In the genomic region with DNA sequence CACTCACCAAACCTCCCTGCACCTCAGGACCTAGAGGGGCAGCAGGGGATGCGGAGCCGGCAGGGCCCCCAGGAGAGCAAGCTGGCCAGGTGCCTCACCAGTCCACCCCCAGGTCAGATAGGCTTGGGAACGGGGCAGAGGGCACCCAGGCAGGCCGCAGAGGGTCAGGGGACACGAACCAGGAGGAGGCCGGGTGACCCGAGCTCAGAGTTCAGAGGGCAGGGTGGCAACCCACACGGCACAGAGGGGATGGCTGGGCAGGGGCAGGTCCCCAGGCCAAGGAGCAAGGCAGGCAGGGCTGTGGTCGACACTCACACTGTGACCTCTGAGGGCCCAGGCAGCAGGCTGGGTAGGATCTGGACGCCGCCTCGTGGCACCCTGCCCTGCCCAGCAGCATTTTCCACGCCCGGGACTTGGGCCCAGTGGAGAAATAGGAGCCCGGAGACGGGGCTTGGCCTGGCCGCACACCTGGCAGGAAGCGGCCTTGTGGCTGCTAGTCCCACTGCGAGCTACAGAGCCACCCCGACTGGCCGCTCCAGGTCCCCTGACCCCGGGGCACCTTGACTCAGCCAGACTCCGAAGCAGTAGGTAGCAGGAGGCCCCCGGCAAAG, we compare ENCODE assay signal across 19 cellular contexts. TPM values are rescaled to one million over a fixed set of nuclear protein-coding genes. Genes with fewer than 3 reads are reported as not detected.
DNase-seq lines count a peak whose midpoint lies in the region; ATAC-seq and TF ChIP-seq lines count a peak whose summit lies in the region.
"Had no signal": no experiment of that assay in that cellular context is flagged by ENCODE, and none has a peak within 500 bp of the region (broad histone marks: within the 10 kb centered on the region; RNA-seq: fewer than 3 reads in every experiment).

No MANE protein-coding gene starts in this region.

- CTCF ChIA-PET in RWPE1 (lab: Yijun Ruan, JAX), result interaction anchor here (0.7 to 1.1 kb wide), 2 partner anchors 29 to 45 kb away, joined by 4 to 6 read pairs; no protein-coding TSS in a partner anchor

- H3K36me3 ChIP-seq in skeletal muscle tissue (ENCODE audit: control insufficient read depth in 3 of 3, insufficient read depth in 3 of 3, low read length in 3 of 3), result peaks cover 23 to 28% (median 27%) of the 10 kb centered on the region in 3 donors

- ATAC-seq in foreskin keratinocyte, result no peak
- ATAC-seq in activated CD4-positive, CD25-positive, alpha-beta regulatory T cell treated with anti-CD3 and anti-CD28 coated beads, Interleukin-2, amount 50 U/mL, for 24 hours, result no peak
- ATAC-seq in HG02588 (IDR thresholded peaks at IDR 0.05; ENCODE audit: unreplicated experiment), result no peak
- ATAC-seq: natural killer cell had no signal

- POLR2A ChIA-PET in RWPE1 (lab: Yijun Ruan, JAX; ENCODE audit: low non-redundant PET), result interaction anchor here (0.9 kb wide), 1 partner anchor 34 kb away, joined by 6 read pairs; no protein-coding TSS in a partner anchor

- no peak for TF ChIP-seq CTCF in C4-2B (conservative IDR thresholded peaks at IDR 0.05)
- no peak for TF ChIP-seq CTCF in RWPE1 (conservative IDR thresholded peaks at IDR 0.05; ENCODE audit: low read depth)
- TF ChIP-seq CTCF in foreskin keratinocyte (conservative IDR thresholded peaks at IDR 0.05), result no peak

- no peak for DNase-seq in RWPE1 (ENCODE audit: low spot score)
- no peak for DNase-seq in foreskin keratinocyte
- no peak for DNase-seq in cerebellum (ENCODE audit: low spot score)
- DNase-seq in activated CD4-positive, alpha-beta T cell treated with anti-CD3 and anti-CD28 coated beads for 1 hour, result no peak
- DNase-seq: activated naive CD4-positive, alpha-beta T cell; aorta; DMS79; KG1; kidney; natural killer cell; NCI-H1092; NCI-H2081; NCI-H446 had no signal

- H3K4me3 ChIP-seq in skeletal muscle tissue (ENCODE audit: low read length in 3 of 3), result peak overlapping the region; percentile 48 to 72 (median 60)

- H3K9ac ChIP-seq in skeletal muscle tissue (ENCODE audit: low read depth in 1 of 3, low read length in 3 of 3), result peak overlapping the region; percentile 77 to 96 (median 86)
- H3K9ac ChIP-seq: parathyroid adenoma had no signal

- peaks cover 16% of the 10 kb centered on the region for H3K4me1 ChIP-seq in foreskin keratinocyte
- peaks cover 55 to 77% (median 57%) of the 10 kb centered on the region in 3 donors for H3K4me1 ChIP-seq in skeletal muscle tissue (ENCODE audit: control insufficient read depth in 3 of 3, insufficient read depth in 3 of 3, low read length in 3 of 3)
- H3K4me1 ChIP-seq: parathyroid adenoma had no signal

- H3K27ac ChIP-seq in C4-2B, result peak overlapping the region; percentile 99
- peak overlapping the region; percentile 98 for H3K27ac ChIP-seq in RWPE1
- H3K27ac ChIP-seq in foreskin keratinocyte, result peak overlapping the region; percentile 86
- peak overlapping the region; percentile 94 for H3K27ac ChIP-seq in skeletal muscle tissue (ENCODE audit: low read depth, low read length)
- H3K27ac ChIP-seq: parathyroid adenoma had no signal

- no peaks in the 10 kb centered on the region for H3K27me3 ChIP-seq in foreskin keratinocyte
- H3K27me3 ChIP-seq in skeletal muscle tissue (ENCODE audit: control insufficient read depth in 3 of 3, insufficient read depth in 3 of 3, low read length in 3 of 3), result no peaks in the 10 kb centered on the region

- H3K9me3 ChIP-seq in skeletal muscle tissue (ENCODE audit: control insufficient read depth in 3 of 3, low read length in 3 of 3), result no peaks in the 10 kb centered on the region

RNA-seq across cellular contexts. Expression of a gene that starts 5.3 kb away (rescaled TPM):
- 113 and 128 TPM in 2 replicates for total RNA-seq in foreskin keratinocyte
- 79.0 and 92.8 TPM in 2 replicates for polyA plus RNA-seq in foreskin keratinocyte
- total RNA-seq in skeletal muscle tissue, result 44.9 TPM
- 46.0 TPM for total RNA-seq in cerebellum

RNA-seq across cellular contexts. Expression of a gene that starts 12.8 kb away (rescaled TPM):
- total RNA-seq in foreskin keratinocyte (0.04 and 0.10 TPM in 2 replicates), skeletal muscle tissue (1.6 TPM), cerebellum (0.73 TPM)
- 0.03 TPM in 2 replicates for polyA plus RNA-seq in foreskin keratinocyte
- total RNA-seq: H4 had no signal

RNA-seq across cellular contexts. Expression of a gene that starts 14.4 kb away (rescaled TPM):
- total RNA-seq in foreskin keratinocyte (0.32 and 0.37 TPM in 2 replicates), skeletal muscle tissue (60.0 TPM), cerebellum (18.2 TPM)
- polyA plus RNA-seq in foreskin keratinocyte, result 0.36 and 0.42 TPM in 2 replicates

RNA-seq across cellular contexts. Expression of a gene that starts 19.3 kb away (rescaled TPM):
- total RNA-seq in foreskin keratinocyte (26.6 and 28.3 TPM in 2 replicates), skeletal muscle tissue (8.4 TPM), cerebellum (10.6 TPM)
- 33.7 and 35.8 TPM in 2 replicates for polyA plus RNA-seq in foreskin keratinocyte

RNA-seq across cellular contexts. Expression of a gene that starts 19.5 kb away (rescaled TPM):
- 84.0 and 85.9 TPM in 2 replicates for total RNA-seq in foreskin keratinocyte
- polyA plus RNA-seq in foreskin keratinocyte, result 87.5 and 91.9 TPM in 2 replicates
- total RNA-seq in skeletal muscle tissue, result 27.1 TPM
- 47.8 TPM for total RNA-seq in cerebellum

Comparison
In these comparisons a context has a peak if more than half of its experiments do, and no peak if none do; other contexts are left out.
1. RNA of a gene that starts 14.4 kb away (total RNA-seq): 60.0 TPM in skeletal muscle tissue (single experiment) and 18.2 TPM in cerebellum (single experiment); 0.32 to 0.37 TPM in foreskin keratinocyte; every median in the first group is over 10 times any median in the second.
2. Peak in every context shown above with its lines, with median percentiles within 50 percentile points of each other: H3K27ac ChIP-seq.